8 cellular contexts compared by ENCODE assay signal in genomic region chr5:72320022-72320898, GRCh38. TPM values are rescaled to one million over a fixed set of nuclear protein-coding genes. Genes with fewer than 3 reads are reported as not detected.
DNase-seq lines count a peak whose midpoint lies in the region; ATAC-seq, FAIRE-seq and TF ChIP-seq lines count a peak whose summit lies in the region.

TSS of gene MRPS27 (minus strand) at chr5:72320240. CDS start at chr5:72320221, 19 bp downstream.
TSS of gene PTCD2 (plus strand) at chr5:72320373. CDS start at chr5:72320383, 10 bp downstream.

- FAIRE-seq in bronchial epithelial cell (lab: Jason Lieb, UNC) (peak; percentile 50), small intestine (lab: Jason Lieb, UNC) (no peak)

- TF ChIP-seq CTCF in WERI-Rb-1 (IDR thresholded peaks at IDR 0.05; ENCODE audit: low read depth, low read length) (peak; percentile 52), bronchial epithelial cell (IDR thresholded peaks at IDR 0.05; ENCODE audit: insufficient read depth, low read length, severe bottlenecking) (peak; percentile 31)

- peak; percentile 99 for DNase-seq in AG08395 (ENCODE audit: low spot score)
- peak; percentile 87 for DNase-seq in NCI-H2196 treated with DMSO at 0.1 percent for 48 hours (lab: John Stamatoyannopoulos, UW; ENCODE audit: unreplicated experiment)
- peak; percentile 98 for DNase-seq in WERI-Rb-1
- DNase-seq in bronchial epithelial cell (ENCODE audit: low read depth) = peak; percentile 93
- DNase-seq in iPS-NIHi11 (ENCODE audit: low spot score) = peak; percentile 98
- peak; percentile 98 for DNase-seq in small intestine

- H3K36me3 ChIP-seq in WERI-Rb-1 (peaks cover 18% of the 10 kb centered on the region), bronchial epithelial cell (ENCODE audit: control insufficient read depth, insufficient read depth, low read length) (peaks cover 1% of the 10 kb centered on the region), small intestine (ENCODE audit: control insufficient read depth in 2 of 2, insufficient read depth in 2 of 2, low read length in 2 of 2) (peaks cover 0 to 1% of the 10 kb centered on the region in 2 donors)

- H3K4me3 ChIP-seq in WERI-Rb-1 (ENCODE audit: low read depth, low read length) = peak within 1 kb of the TSS; percentile 65
- peak within 1 kb of the TSS; percentile 73 for H3K4me3 ChIP-seq in bronchial epithelial cell (ENCODE audit: low read depth, low read length)
- H3K4me3 ChIP-seq in small intestine (ENCODE audit: low read depth in 1 of 2, low read length in 2 of 2) = peak within 1 kb of the TSS; percentile 62 to 69

- ATAC-seq in GM18873 (IDR thresholded peaks at IDR 0.05; ENCODE audit: low FRiP score, unreplicated experiment) (peak; percentile 99), HG03139 (IDR thresholded peaks at IDR 0.05; ENCODE audit: unreplicated experiment) (peak; percentile 99)

- 0 to 2% (median 1%) methylated on average over 51 of the region's 51 CpGs for WGBS in small intestine, 3 donors

- peak within 1 kb of the TSS; percentile 90 for H3K27ac ChIP-seq in WERI-Rb-1
- peak within 1 kb of the TSS; percentile 42 to 61 for H3K27ac ChIP-seq in small intestine (ENCODE audit: low read depth in 1 of 2, low read length in 1 of 2)

- no peaks in the 10 kb centered on the region for H3K9me3 ChIP-seq in WERI-Rb-1 (ENCODE audit: severe bottlenecking)
- H3K9me3 ChIP-seq in small intestine (ENCODE audit: control insufficient read depth, low read depth) = no peaks in the 10 kb centered on the region

- H3K27me3 ChIP-seq in WERI-Rb-1 (ENCODE audit: insufficient read depth, low read depth, severe bottlenecking) = no peaks in the 10 kb centered on the region
- H3K27me3 ChIP-seq in bronchial epithelial cell (ENCODE audit: control insufficient read depth, insufficient read depth, low read length) = no peaks in the 10 kb centered on the region
- no peaks in the 10 kb centered on the region for H3K27me3 ChIP-seq in small intestine (ENCODE audit: control insufficient read depth in 2 of 2, insufficient read depth in 2 of 2, low read length in 2 of 2)

- no peaks in the 10 kb centered on the region for H3K4me1 ChIP-seq in small intestine (ENCODE audit: control insufficient read depth in 2 of 2, insufficient read depth in 1 of 2, low read depth in 1 of 2, low read length in 1 of 2)

RNA-seq across cellular contexts. Expression of gene MRPS27, which starts in this region (rescaled TPM):
- 32.8 and 53.4 TPM in 2 replicates for total RNA-seq in bronchial epithelial cell
- polyA plus RNA-seq in small intestine = 10 to 100 TPM; 11.9 to 45.5 (median 13.8) TPM

RNA-seq across cellular contexts. Expression of gene PTCD2, which starts in this region (rescaled TPM):
- 3.4 and 3.6 TPM in 2 replicates for total RNA-seq in bronchial epithelial cell
- polyA plus RNA-seq in small intestine = 1 to 10 TPM in 1 of 3 donors, under 1 TPM in 2; 0.67 to 4.7 (median 0.81) TPM

Comparison
In these comparisons a context has a peak if more than half of its experiments do, and no peak if none do; other contexts are left out.
1. Peak in every context shown above with its lines: DNase-seq, ATAC-seq, H3K4me3 ChIP-seq and H3K27ac ChIP-seq.